ENCODE assay signal across 8 cellular contexts in the genomic region with DNA sequence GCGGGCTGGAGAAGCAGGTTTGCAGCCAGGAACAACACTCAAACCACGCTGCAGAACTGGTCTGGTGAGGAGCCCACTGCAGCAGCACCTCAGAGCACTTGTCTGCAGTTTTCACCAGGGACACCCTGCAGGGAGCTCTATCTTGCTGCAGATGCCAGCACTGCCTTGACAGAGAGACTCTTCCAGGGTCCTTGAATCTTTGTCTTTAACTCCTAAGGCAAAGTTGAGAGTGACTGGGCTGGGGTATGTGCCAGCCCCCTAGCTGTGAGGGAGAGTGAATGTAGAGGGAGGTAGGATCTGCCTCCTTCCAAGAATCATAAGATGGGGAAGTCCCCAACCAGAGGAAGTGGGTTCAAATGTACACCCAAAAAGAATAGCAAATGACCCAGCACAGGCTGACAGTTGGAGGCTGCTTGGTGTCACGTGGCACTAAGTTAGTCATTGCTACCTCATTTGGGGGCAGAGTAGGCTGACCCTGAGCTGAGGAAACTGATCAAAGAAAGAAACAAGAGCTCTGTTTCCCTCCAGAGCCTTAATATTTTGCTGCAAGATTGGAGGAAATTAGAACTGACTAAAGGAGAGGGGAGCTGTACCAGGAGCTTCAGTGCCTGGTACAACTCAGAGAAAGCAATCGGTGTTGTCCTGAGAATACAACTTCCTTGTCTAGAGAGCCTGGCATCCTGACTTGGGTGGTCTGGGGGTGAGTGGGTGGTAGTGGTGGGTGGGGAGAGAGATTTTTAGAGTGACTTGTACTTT. TPM values are rescaled to one million over a fixed set of nuclear protein-coding genes. Genes with fewer than 3 reads are reported as not detected.
DNase-seq lines count a peak whose midpoint lies in the region; ATAC-seq and TF ChIP-seq lines count a peak whose summit lies in the region.

No MANE protein-coding gene starts in this region.

- H3K4me3 ChIP-seq in GM12865 (ENCODE audit: low read depth, low read length), result peak overlapping the region; percentile 52
- H3K4me3 ChIP-seq in fibroblast of villous mesenchyme (ENCODE audit: low read depth, low read length), result no peak overlapping the region
- H3K4me3 ChIP-seq in right atrium auricular region, result no peak overlapping the region

- no peaks in the 10 kb centered on the region for H3K9me3 ChIP-seq in KOPT-K1 (ENCODE audit: insufficient read depth, low read length, poor library complexity, severe bottlenecking)
- no peaks in the 10 kb centered on the region for H3K9me3 ChIP-seq in right atrium auricular region

- H3K27me3 ChIP-seq in right atrium auricular region, result no peaks in the 10 kb centered on the region

- no peaks in the 10 kb centered on the region for H3K4me1 ChIP-seq in right atrium auricular region

- DNase-seq in GM12865 (ENCODE audit: low read depth), result peak; percentile 89
- peak; percentile 41 to 44 for DNase-seq in activated CD4-positive, alpha-beta T cell treated with anti-CD3 and anti-CD28 coated beads, Interleukin-2, amount 50 U/mL, for 4 hours
- peak; percentile 12 for DNase-seq in fibroblast of villous mesenchyme (ENCODE audit: low read depth)
- DNase-seq in stimulated activated CD8-positive, alpha-beta memory T cell treated with anti-CD3 and anti-CD28 coated beads, Interleukin-4, amount 100 ng/mL, for 48 hours, result peak; percentile 68
- DNase-seq in hypothalamus (lab: John Stamatoyannopoulos, UW), result no peak
- no peak for DNase-seq in right atrium auricular region (ENCODE audit: low spot score)

- ATAC-seq in GM21723 (IDR thresholded peaks at IDR 0.05; ENCODE audit: unreplicated experiment), result peak; percentile 69

- H3K27ac ChIP-seq in KOPT-K1 (ENCODE audit: low read depth, low read length, poor library complexity, severe bottlenecking) (peak overlapping the region; percentile 98), right atrium auricular region (no peak overlapping the region)

- H3K36me3 ChIP-seq in KOPT-K1 (ENCODE audit: insufficient read depth, low read length) (no peaks in the 10 kb centered on the region), right atrium auricular region (no peaks in the 10 kb centered on the region)

- peak; percentile 2 for TF ChIP-seq CTCF in GM12865 (IDR thresholded peaks at IDR 0.05; ENCODE audit: insufficient read depth, low read depth, low read length, missing control alignments)
- TF ChIP-seq CTCF in fibroblast of villous mesenchyme (IDR thresholded peaks at IDR 0.05; ENCODE audit: insufficient read depth, low read depth, low read length), result no peak
- no peak for TF ChIP-seq CTCF in right atrium auricular region (IDR thresholded peaks at IDR 0.05)

RNA-seq across cellular contexts. Expression of gene HUWE1, which starts 28.2 kb away (rescaled TPM):
- total RNA-seq in fibroblast of villous mesenchyme (142 and 167 TPM in 2 replicates), right atrium auricular region (100 to 1,000 TPM; 111 to 116 TPM)

Comparison
In these comparisons a context has a peak if more than half of its experiments do, and no peak if none do; other contexts are left out.
1. DNase-seq: peak in GM12865 (single experiment), activated CD4-positive, alpha-beta T cell treated with anti-CD3 and anti-CD28 coated beads, Interleukin-2, amount 50 U/mL, for 4 hours (2 of 2), fibroblast of villous mesenchyme (single experiment) and stimulated activated CD8-positive, alpha-beta memory T cell treated with anti-CD3 and anti-CD28 coated beads, Interleukin-4, amount 100 ng/mL, for 48 hours (single experiment); none in hypothalamus (0 of 51) and right atrium auricular region (single experiment).